ENCODE assay signal across 35 cellular contexts in the genomic region with DNA sequence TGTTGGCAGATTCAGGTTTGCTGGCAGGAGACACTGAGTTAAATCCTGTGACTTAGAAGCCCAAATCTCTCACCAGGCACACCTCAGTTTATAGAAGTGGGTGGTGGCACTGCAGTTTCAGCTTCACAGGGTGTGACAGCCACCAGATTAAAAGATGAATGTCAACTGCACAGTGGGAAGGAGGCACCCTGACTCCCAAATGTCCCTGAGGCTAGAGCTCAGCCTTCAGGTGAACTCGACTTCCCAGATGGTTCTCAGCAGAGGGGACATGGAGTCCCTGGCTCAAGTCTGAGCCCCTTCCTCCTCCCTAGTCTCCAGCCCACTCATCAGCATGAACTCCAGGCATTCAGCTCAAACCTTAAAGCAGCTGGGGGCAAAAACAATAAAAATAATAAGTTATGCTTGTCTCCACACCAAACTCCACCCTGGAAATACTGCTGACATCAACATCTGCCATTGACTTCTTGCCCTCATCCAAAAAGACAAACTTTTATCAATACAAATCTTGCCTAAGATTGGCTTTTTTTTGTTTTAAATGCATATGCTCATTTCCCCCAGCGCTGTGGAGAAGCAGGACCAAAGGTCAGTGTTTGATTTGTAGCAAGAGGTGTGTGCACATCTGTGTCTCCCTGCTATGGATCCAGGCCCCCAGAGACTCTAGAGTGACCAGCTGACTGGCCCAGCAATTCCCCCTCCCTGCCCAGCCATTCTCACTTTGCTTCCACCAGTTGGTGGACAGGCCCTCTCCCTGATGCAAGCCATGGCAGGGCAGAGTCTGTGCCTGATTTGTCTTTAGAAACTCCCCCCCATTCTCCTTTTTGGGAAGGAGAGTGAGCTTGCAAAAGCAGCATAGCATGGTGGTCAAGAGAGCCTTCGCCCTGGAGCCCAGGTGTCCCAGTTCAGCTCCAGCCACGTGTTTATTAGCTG. TPM values are rescaled to one million over a fixed set of nuclear protein-coding genes. Genes with fewer than 3 reads are reported as not detected.
DNase-seq lines count a peak whose midpoint lies in the region; ATAC-seq, FAIRE-seq and TF ChIP-seq lines count a peak whose summit lies in the region.
"Had no signal": no experiment of that assay in that cellular context is flagged by ENCODE, and none has a peak within 500 bp of the region (broad histone marks: within the 10 kb centered on the region; RNA-seq: fewer than 3 reads in every experiment).

No MANE protein-coding gene starts in this region.

- H3K4me1 ChIP-seq in HepG2 (ENCODE audit: insufficient read depth, low read length) (peaks cover 34% of the 10 kb centered on the region), right lobe of liver (no peaks in the 10 kb centered on the region), K562 (replicated peaks in 1 of 2; ENCODE audit: control insufficient read depth in 2 of 2, insufficient read depth in 2 of 2, low read length in 2 of 2) (no peaks in the 10 kb centered on the region)
- H3K4me1 ChIP-seq: BLaER1, gastrocnemius medialis, pancreas, Peyer's patch had no signal

- no peak overlapping the region for H3K9ac ChIP-seq in HepG2 (ENCODE audit: insufficient read depth, low read depth, low read length)
- H3K9ac ChIP-seq in K562 (ENCODE audit: insufficient read depth in 1 of 2, low read depth in 2 of 2, low read length in 2 of 2): no peak overlapping the region
- H3K9ac ChIP-seq: BLaER1 had no signal

- H2AFZ ChIP-seq in HepG2 (ENCODE audit: low read length) (no peak overlapping the region), K562 (ENCODE audit: low read depth, low read length) (no peak overlapping the region)

- H3K9me1 ChIP-seq in K562 (ENCODE audit: control insufficient read depth, insufficient read depth, low read length): no peaks in the 10 kb centered on the region

- TF ChIP-seq POLR2A in HepG2 (IDR thresholded peaks at IDR 0.05; ENCODE audit: insufficient read depth in 1 of 2, low read depth in 2 of 2, low read length in 2 of 2): no peak
- no peak for TF ChIP-seq POLR2A in right lobe of liver (IDR thresholded peaks at IDR 0.05)
- TF ChIP-seq POLR2A in K562 (conservative IDR thresholded peaks at IDR 0.05): no peak

- in situ Hi-C loops in HepG2 (cut with HindIII; ENCODE audit: extremely low pct_ligation_motif_present, low pct_unique_long_range_greater_than_20kb) (no loop called here), K562 (cut with MboI) (no loop called here)

- POLR2A ChIA-PET in HepG2 (lab: Yijun Ruan, JAX): no interaction called here
- POLR2A ChIA-PET in K562 (lab: Yijun Ruan, JAX): interaction anchor here (2.5 kb wide), 1 partner anchor 9 kb away, joined by 8 read pairs; no protein-coding TSS in a partner anchor

- ATAC-seq in HepG2 (peak; percentile 90), right lobe of liver (no peak), K562 (no peak), left colon (peak; percentile 79), HG02884 (IDR thresholded peaks at IDR 0.05; ENCODE audit: unreplicated experiment) (no peak), HG03039 (IDR thresholded peaks at IDR 0.05; ENCODE audit: unreplicated experiment) (no peak), GM18498 (IDR thresholded peaks at IDR 0.05; ENCODE audit: unreplicated experiment) (no peak)
- ATAC-seq: gastrocnemius medialis, pancreas had no signal

- H3K4me3 ChIP-seq in HepG2 (replicated peaks in 1 of 3; ENCODE audit: insufficient read depth in 1 of 3, low read depth in 2 of 3, low read length in 3 of 3): no peak overlapping the region
- no peak overlapping the region for H3K4me3 ChIP-seq in right lobe of liver
- no peak overlapping the region for H3K4me3 ChIP-seq in K562
- H3K4me3 ChIP-seq: BLaER1, dorsolateral prefrontal cortex, gastrocnemius medialis, pancreas, Peyer's patch, smooth muscle cell had no signal

- BruUV-seq in HepG2 (replicated peaks; lab: Mats Ljungman, UMichigan) (no TSS peak), K562 (replicated peaks; lab: Mats Ljungman, UMichigan) (no TSS peak)

- no peak for TF ChIP-seq RAD21 in HepG2 (CRISPR knock-in tag; IDR thresholded peaks at IDR 0.05)
- TF ChIP-seq RAD21 in K562 (CRISPR knock-in tag; conservative IDR thresholded peaks at IDR 0.05 in 1 of 2, IDR thresholded peaks at IDR 0.05 in 1 of 2): no peak

- intact Hi-C loops in HepG2 (cut with micrococcal nuclease; ENCODE audit: unreplicated experiment): no loop called here
- intact Hi-C loops in right lobe of liver (cut with DNase I): no loop called here
- intact Hi-C loops in K562 (cut with micrococcal nuclease): no loop called here
- intact Hi-C loops in left colon (cut with DNase I, micrococcal nuclease): no loop called here

- H3K27me3 ChIP-seq in HepG2 (ENCODE audit: control insufficient read depth in 1 of 2, insufficient read depth in 2 of 2, low read length in 2 of 2) (peaks cover 0 to 3% of the 10 kb centered on the region in 2 experiments; a peak in 2 of 5 replicates), right lobe of liver (no peaks in the 10 kb centered on the region), K562 (ENCODE audit: control insufficient read depth in 2 of 2, insufficient read depth in 2 of 2, low read length in 2 of 2) (peaks cover 0 to 8% of the 10 kb centered on the region in 2 experiments; a peak in 3 of 5 replicates)
- H3K27me3 ChIP-seq: BLaER1, gastrocnemius medialis, pancreas, Peyer's patch had no signal

- DNase-seq in HepG2 (ENCODE audit: low spot score) (peak; percentile 16), right lobe of liver (no peak), K562 (ENCODE audit: extremely low read depth in 1 of 4, low spot score in 3 of 4) (no peak), left colon (no peak), AG08395 (ENCODE audit: low spot score) (no peak)
- DNase-seq: activated CD4-positive, alpha-beta memory T cell treated with anti-CD3 and anti-CD28 coated beads, Interleukin-2, amount 10 ng/mL, durations not matched to agents 7 days and 5 days; activated CD4-positive, alpha-beta T cell treated with anti-CD3 and anti-CD28 coated beads for 1 hour; activated CD8-positive, alpha-beta memory T cell treated with anti-CD3 and anti-CD28 coated beads, Interleukin-2, amount 50 U/mL, for 48 hours; activated naive CD4-positive, alpha-beta T cell treated with anti-CD3 and anti-CD28 coated beads for 36 hours; dorsolateral prefrontal cortex; EL; gastrocnemius medialis; hypothalamus; NCI-H1048; NCI-H187 treated with DMSO at 0.1 percent for 48 hours; NCI-H524 treated with DMSO at 0.1 percent for 48 hours; nephron progenitor cell; pancreas; Peyer's patch; retina; SHP77 treated with DMSO at 0.1 percent for 48 hours; stimulated activated naive CD4-positive, alpha-beta T cell treated with Interleukin-2 at 50 U/mL for 16 hours had no signal

- H3K36me3 ChIP-seq in HepG2 (replicated peaks in 1 of 2; ENCODE audit: control insufficient read depth in 1 of 2, insufficient read depth in 2 of 2, low read length in 2 of 2) (no peaks in the 10 kb centered on the region), right lobe of liver (no peaks in the 10 kb centered on the region), K562 (ENCODE audit: control insufficient read depth, insufficient read depth, low read length) (no peaks in the 10 kb centered on the region)
- H3K36me3 ChIP-seq: BLaER1, gastrocnemius medialis, pancreas, Peyer's patch had no signal

- H3K4me2 ChIP-seq in HepG2 (ENCODE audit: low read depth, low read length) (0 out of 2 replicates have a peak overlapping the region, but pooled peaks have one; percentile 8), K562 (ENCODE audit: insufficient read depth, low read length) (no peak overlapping the region)
- H3K4me2 ChIP-seq: BLaER1, smooth muscle cell had no signal

- TF ChIP-seq EP300 in HepG2 (IDR thresholded peaks at IDR 0.05; ENCODE audit: low read depth in 2 of 2, low read length in 2 of 2) (no peak), HepG2 (CRISPR knock-in tag; IDR thresholded peaks at IDR 0.05; ENCODE audit: borderline replicate concordance) (no peak), K562 (IDR thresholded peaks at IDR 0.05; ENCODE audit: low read length) (no peak)

- CTCF ChIA-PET in HepG2 (lab: Yijun Ruan, JAX; ENCODE audit: low intra/inter-chr PET ratio, low total read pairs) (no interaction called here), K562 (lab: Yijun Ruan, JAX; ENCODE audit: low intra/inter-chr PET ratio) (no interaction called here)

- WGBS in HepG2 (ENCODE audit: low lambda C conversion rate): 16% methylated on average over 3 of the region's 4 CpGs
- WGBS in right lobe of liver (ENCODE audit: insufficient coverage, low coverage, low lambda C conversion rate, missing lambda C conversion rate): 43% methylated on average over 4 of the region's 4 CpGs
- 0% methylated on average over 4 of the region's 4 CpGs for WGBS in K562 (ENCODE audit: insufficient coverage, low coverage, missing lambda C conversion rate)

- H3K79me2 ChIP-seq in HepG2 (ENCODE audit: insufficient read depth, low read length) (no peaks in the 10 kb centered on the region), K562 (ENCODE audit: control insufficient read depth, insufficient read depth, low read length) (no peaks in the 10 kb centered on the region)

- TF ChIP-seq CTCF in HepG2 (CRISPR knock-in tag; IDR thresholded peaks at IDR 0.05) (no peak), right lobe of liver (IDR thresholded peaks at IDR 0.05) (no peak), K562 (IDR thresholded peaks at IDR 0.05 in 2 of 3, conservative IDR thresholded peaks at IDR 0.05 in 1 of 3; ENCODE audit: insufficient read depth in 2 of 3, low read depth in 1 of 3, low read length in 3 of 3) (no peak)

- FAIRE-seq in HepG2 (lab: Jason Lieb, UNC) (no peak), K562 (lab: Jason Lieb, UNC) (no peak)
- FAIRE-seq: H54, pancreas had no signal

- H4K20me1 ChIP-seq in HepG2 (ENCODE audit: insufficient read depth, low read length) (no peaks in the 10 kb centered on the region), K562 (replicated peaks; ENCODE audit: control insufficient read depth, insufficient read depth, low read length) (no peaks in the 10 kb centered on the region)
- H4K20me1 ChIP-seq: BLaER1 had no signal

- H3K27ac ChIP-seq in HepG2 (ENCODE audit: extremely low read length, insufficient read depth, low read length) (no peak overlapping the region), right lobe of liver (no peak overlapping the region), K562 (ENCODE audit: extremely low read depth, low read depth, low read length) (no peak overlapping the region)
- H3K27ac ChIP-seq: BLaER1, dorsolateral prefrontal cortex, gastrocnemius medialis, pancreas, Peyer's patch had no signal

- H3K9me3 ChIP-seq in HepG2 (ENCODE audit: low read length): no peaks in the 10 kb centered on the region
- no peaks in the 10 kb centered on the region for H3K9me3 ChIP-seq in right lobe of liver
- H3K9me3 ChIP-seq in K562 (replicated peaks; ENCODE audit: control insufficient read depth, insufficient read depth, low read depth, low read length): no peaks in the 10 kb centered on the region
- H3K9me3 ChIP-seq: gastrocnemius medialis, pancreas, Peyer's patch had no signal

RNA-seq across cellular contexts. Expression of a gene that starts 18.5 kb away (rescaled TPM):
- total RNA-seq in HepG2 (2016; rRNA removed; fragmentation: Illumina TruSeq; extraction: Trizol) (not detected in 2 replicates), right lobe of liver (not detected), K562 (2014; rRNA removed) (not detected in 2 replicates), K562 (2014; rRNA removed; fragmentation: Illumina TruSeq; extraction: Trizol) (not detected in 2 replicates), K562 (2015; rRNA removed; fragmentation: Illumina TruSeq; extraction: Trizol) (not detected in 2 replicates), K562 (2021) (not detected in 2 replicates), left colon (not detected)
- total RNA-seq in HepG2 (2016; cell fraction: cytosol; rRNA removed; fragmentation: Illumina TruSeq; extraction: Trizol; ENCODE audit: low read depth): not detected in 2 replicates
- total RNA-seq in HepG2 (2016; cell fraction: insoluble cytoplasmic fraction; rRNA removed; fragmentation: Illumina TruSeq; extraction: Trizol): not detected in 2 replicates
- total RNA-seq in HepG2 (2016; cell fraction: membrane; rRNA removed; fragmentation: Illumina TruSeq; extraction: Trizol): not detected in 2 replicates
- not detected in 2 replicates for total RNA-seq in HepG2 (2016; cell fraction: nucleus; rRNA removed; fragmentation: Illumina TruSeq; extraction: Trizol)
- polyA plus RNA-seq in HepG2 (2011; rRNA removed) (not detected in 2 replicates), K562 (2011; rRNA removed) (not detected in 2 replicates), K562 (2014; fragmentation: Illumina TruSeq; extraction: Trizol) (not detected in 2 replicates), K562 (2014; fragmentation: Nextera tagmentation; extraction: Ambion mirVana) (not detected), K562 (2014; rRNA removed) (not detected in 2 replicates)
- polyA plus RNA-seq in HepG2 (2011; cell fraction: cytosol; rRNA removed): not detected in 2 replicates
- polyA plus RNA-seq in HepG2 (2011; cell fraction: nucleus; rRNA removed): not detected in 2 replicates
- polyA plus RNA-seq in HepG2 (2012): not detected in 2 replicates
- polyA plus RNA-seq in HepG2 (2016; cell fraction: cytosol; fragmentation: Illumina TruSeq; extraction: Trizol; ENCODE audit: low read depth): not detected in 2 replicates
- polyA plus RNA-seq in HepG2 (2016; cell fraction: insoluble cytoplasmic fraction; fragmentation: Illumina TruSeq; extraction: Trizol; ENCODE audit: low read depth): not detected in 2 replicates
- not detected in 2 replicates for polyA plus RNA-seq in HepG2 (2016; cell fraction: membrane; fragmentation: Illumina TruSeq; extraction: Trizol; ENCODE audit: low read depth)
- polyA plus RNA-seq in HepG2 (2016; cell fraction: nucleus; fragmentation: Illumina TruSeq; extraction: Trizol; ENCODE audit: insufficient read depth, low read depth): not detected in 2 replicates
- polyA minus RNA-seq in HepG2 (2011; rRNA and poly(A)+ RNA removed; ENCODE audit: low replicate concordance): not detected in 2 replicates
- not detected in 2 replicates for polyA minus RNA-seq in HepG2 (2011; cell fraction: cytosol; rRNA and poly(A)+ RNA removed)
- polyA minus RNA-seq in HepG2 (2011; cell fraction: nucleus; rRNA and poly(A)+ RNA removed): not detected in 2 replicates
- total RNA-seq in K562 (2011; cell fraction: chromatin; rRNA removed; ENCODE audit: low replicate concordance): not detected in 2 replicates
- total RNA-seq in K562 (2011; cell fraction: nucleolus; rRNA removed): not detected in 2 replicates
- total RNA-seq in K562 (2011; cell fraction: nucleoplasm; rRNA removed): not detected in 2 replicates
- polyA plus RNA-seq in K562 (2011; cell fraction: cytosol; rRNA removed): not detected in 2 replicates
- polyA plus RNA-seq in K562 (2011; cell fraction: nucleus; rRNA removed): not detected in 2 replicates
- polyA plus RNA-seq in K562 (2012): not detected in 2 replicates
- polyA minus RNA-seq in K562 (2011; rRNA and poly(A)+ RNA removed): not detected in 2 replicates
- not detected in 2 replicates for polyA minus RNA-seq in K562 (2011; cell fraction: cytosol; rRNA and poly(A)+ RNA removed)
- not detected in 2 replicates for polyA minus RNA-seq in K562 (2011; cell fraction: nucleus; rRNA and poly(A)+ RNA removed)
- total RNA-seq: activated CD4-positive, alpha-beta memory T cell treated with anti-CD3 and anti-CD28 coated beads, Interleukin-2, amount 10 ng/mL, durations not matched to agents 7 days and 5 days; activated naive CD4-positive, alpha-beta T cell treated with anti-CD3 and anti-CD28 coated beads for 36 hours; activated T-helper 1 cell treated with anti-CD3 and anti-CD28 coated beads, Interleukin-12 subunit alpha, Interleukin-12 subunit beta, Interleukin-2, Interleukin-4 antibody, amounts not matched to agents 30 ng/mL and 10 ng/mL and 1 ng/mL, durations not matched to agents 14 hours and 24 hours and 36 hours; cerebellum; fibroblast of lung; gastrocnemius medialis; lung microvascular endothelial cell; pancreas; Peyer's patch; smooth muscle cell; T-helper 2 cell treated with Interferon-gamma antibody and Interleukin-4, amounts not matched to agents 100 ng/mL and 5 ng/mL, for 36 hours; temporal lobe had no signal
- polyA plus RNA-seq: fibroblast of lung, IgD-negative memory B cell, pancreas, smooth muscle cell had no signal

RNA-seq across cellular contexts. Expression of a gene that starts 56.8 kb away (rescaled TPM):
- 85.0 and 87.3 TPM in 2 replicates for total RNA-seq in HepG2 (2016; rRNA removed; fragmentation: Illumina TruSeq; extraction: Trizol)
- 95.2 and 111 TPM in 2 replicates for total RNA-seq in HepG2 (2016; cell fraction: cytosol; rRNA removed; fragmentation: Illumina TruSeq; extraction: Trizol; ENCODE audit: low read depth)
- 89.3 and 95.9 TPM in 2 replicates for total RNA-seq in HepG2 (2016; cell fraction: insoluble cytoplasmic fraction; rRNA removed; fragmentation: Illumina TruSeq; extraction: Trizol)
- 73.2 and 86.0 TPM in 2 replicates for total RNA-seq in HepG2 (2016; cell fraction: membrane; rRNA removed; fragmentation: Illumina TruSeq; extraction: Trizol)
- total RNA-seq in HepG2 (2016; cell fraction: nucleus; rRNA removed; fragmentation: Illumina TruSeq; extraction: Trizol): 41.0 and 44.0 TPM in 2 replicates
- polyA plus RNA-seq in HepG2 (2011; rRNA removed): 72.9 and 82.2 TPM in 2 replicates
- 27.1 and 54.2 TPM in 2 replicates for polyA plus RNA-seq in HepG2 (2011; cell fraction: cytosol; rRNA removed)
- polyA plus RNA-seq in HepG2 (2011; cell fraction: nucleus; rRNA removed): 21.4 and 24.5 TPM in 2 replicates
- 25.8 and 48.9 TPM in 2 replicates for polyA plus RNA-seq in HepG2 (2012)
- polyA plus RNA-seq in HepG2 (2016; cell fraction: cytosol; fragmentation: Illumina TruSeq; extraction: Trizol; ENCODE audit: low read depth): 88.0 and 125 TPM in 2 replicates
- 75.5 and 87.1 TPM in 2 replicates for polyA plus RNA-seq in HepG2 (2016; cell fraction: insoluble cytoplasmic fraction; fragmentation: Illumina TruSeq; extraction: Trizol; ENCODE audit: low read depth)
- polyA plus RNA-seq in HepG2 (2016; cell fraction: membrane; fragmentation: Illumina TruSeq; extraction: Trizol; ENCODE audit: low read depth): 64.5 and 81.1 TPM in 2 replicates
- 81.0 and 88.7 TPM in 2 replicates for polyA plus RNA-seq in HepG2 (2016; cell fraction: nucleus; fragmentation: Illumina TruSeq; extraction: Trizol; ENCODE audit: insufficient read depth, low read depth)
- polyA minus RNA-seq in HepG2 (2011; rRNA and poly(A)+ RNA removed; ENCODE audit: low replicate concordance): 67.0 and 985 TPM in 2 replicates
- polyA minus RNA-seq in HepG2 (2011; cell fraction: cytosol; rRNA and poly(A)+ RNA removed): 46.8 and 61.9 TPM in 2 replicates
- 10.4 and 13.5 TPM in 2 replicates for polyA minus RNA-seq in HepG2 (2011; cell fraction: nucleus; rRNA and poly(A)+ RNA removed)
- total RNA-seq in right lobe of liver: 10 to 100 TPM in 5 of 6 experiments, 1 to 10 TPM in 1; 6.6 to 24.0 (median 12.0) TPM
- total RNA-seq in K562 (2011; cell fraction: chromatin; rRNA removed; ENCODE audit: low replicate concordance): 3.2 TPM in 1 of 2 replicates, not detected in the other
- 3.8 and 6.2 TPM in 2 replicates for total RNA-seq in K562 (2011; cell fraction: nucleolus; rRNA removed)
- total RNA-seq in K562 (2011; cell fraction: nucleoplasm; rRNA removed): 1.9 and 3.0 TPM in 2 replicates
- total RNA-seq in K562 (2014; rRNA removed): 14.7 and 19.1 TPM in 2 replicates
- total RNA-seq in K562 (2014; rRNA removed; fragmentation: Illumina TruSeq; extraction: Trizol): 16.3 and 23.2 TPM in 2 replicates
- total RNA-seq in K562 (2015; rRNA removed; fragmentation: Illumina TruSeq; extraction: Trizol): 32.5 and 36.4 TPM in 2 replicates
- 23.2 and 26.3 TPM in 2 replicates for total RNA-seq in K562 (2021)
- 1.3 and 16.7 TPM in 2 replicates for polyA plus RNA-seq in K562 (2011; rRNA removed)
- polyA plus RNA-seq in K562 (2011; cell fraction: cytosol; rRNA removed): 2.0 and 24.3 TPM in 2 replicates
- polyA plus RNA-seq in K562 (2011; cell fraction: nucleus; rRNA removed): 0.73 and 6.6 TPM in 2 replicates
- polyA plus RNA-seq in K562 (2012): 37.2 and 68.1 TPM in 2 replicates
- 9.8 and 12.9 TPM in 2 replicates for polyA plus RNA-seq in K562 (2014; fragmentation: Illumina TruSeq; extraction: Trizol)
- 10 to 100 TPM; 59.5 to 66.5 TPM for polyA plus RNA-seq in K562 (2014; fragmentation: Nextera tagmentation; extraction: Ambion mirVana)
- 26.5 and 30.1 TPM in 2 replicates for polyA plus RNA-seq in K562 (2014; rRNA removed)
- 4.1 TPM in 1 of 2 replicates, not detected in the other for polyA minus RNA-seq in K562 (2011; rRNA and poly(A)+ RNA removed)
- polyA minus RNA-seq in K562 (2011; cell fraction: cytosol; rRNA and poly(A)+ RNA removed): 15.9 and 30.5 TPM in 2 replicates
- 4.4 and 6.5 TPM in 2 replicates for polyA minus RNA-seq in K562 (2011; cell fraction: nucleus; rRNA and poly(A)+ RNA removed)
- total RNA-seq in left colon: 1,000 to 10,000 TPM; 2,086 to 2,115 TPM

Comparison
In these comparisons a context has a peak if more than half of its experiments do, and no peak if none do; other contexts are left out.
1. ATAC-seq: peak in HepG2 (single experiment) and left colon (single experiment); none in right lobe of liver (0 of 4), K562 (single experiment), HG02884 (single experiment), HG03039 (single experiment) and GM18498 (single experiment).
2. RNA of a gene that starts 56.8 kb away (total RNA-seq): 2,086 to 2,115 TPM in left colon; 41.0 to 111 TPM in HepG2, 1.9 to 36.4 TPM in K562 and 6.6 to 24.0 TPM in right lobe of liver; every median in the first group is over 10 times any median in the second.